20 cellular contexts compared by ENCODE assay signal in the genomic region with DNA sequence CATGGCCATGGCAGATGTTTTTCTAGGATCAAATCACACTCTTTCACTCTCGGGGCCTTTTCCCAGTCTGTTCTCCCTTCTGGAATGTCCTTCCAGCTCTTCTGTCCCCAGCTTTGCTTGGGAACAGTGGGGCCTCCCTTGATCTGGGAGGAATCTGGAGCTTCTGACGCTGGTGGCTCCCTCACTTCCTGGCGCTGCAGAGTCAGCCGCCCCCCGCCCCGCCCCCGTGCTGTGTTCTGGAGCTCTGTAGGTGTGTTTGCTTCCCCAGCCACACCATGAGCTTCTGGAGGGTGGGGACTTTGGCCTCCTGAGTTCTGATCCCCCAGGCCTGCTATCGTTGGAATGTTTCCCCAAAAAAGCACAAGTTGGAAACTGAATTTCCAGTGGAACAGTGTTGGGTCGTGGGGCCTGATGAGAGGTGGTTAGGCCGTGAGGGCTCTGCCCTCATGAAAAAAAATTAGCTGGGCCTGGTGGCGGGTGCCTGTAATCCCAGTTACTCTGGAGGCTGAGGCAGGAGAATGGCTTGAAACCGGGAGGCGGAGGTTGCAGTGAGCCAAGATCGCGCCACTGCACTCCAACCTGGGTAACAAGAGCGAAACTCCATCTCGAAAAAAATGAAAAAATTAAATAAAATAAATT. TPM values are rescaled to one million over a fixed set of nuclear protein-coding genes. Genes with fewer than 3 reads are reported as not detected.
DNase-seq lines count a peak whose midpoint lies in the region; ATAC-seq lines count a peak whose summit lies in the region.
"Had no signal": no experiment of that assay in that cellular context is flagged by ENCODE, and none has a peak within 500 bp of the region (broad histone marks: within the 10 kb centered on the region; RNA-seq: fewer than 3 reads in every experiment).

No MANE protein-coding gene starts in this region.

- peaks cover 0 to 6% (median 0%) of the 10 kb centered on the region in 5 donors for H3K27me3 Mint-ChIP-seq in naive thymus-derived CD4-positive, alpha-beta T cell
- H3K27me3 Mint-ChIP-seq: naive B cell had no signal

- WGBS in mesendoderm (ENCODE audit: extremely low coverage, insufficient coverage, low lambda C conversion rate) = no CpG with 5 or more reads among the region's 17 CpGs

- H3K4me2 ChIP-seq in mesendoderm (ENCODE audit: low read length) = no peak overlapping the region

- H2BK5ac ChIP-seq in mesendoderm (ENCODE audit: low read length) = peak overlapping the region; percentile 98

- no peaks in the 10 kb centered on the region for H3K79me1 ChIP-seq in mesendoderm (ENCODE audit: low read length)

- H3K9ac ChIP-seq in HUES48 (ENCODE audit: low read depth, low read length) (peak overlapping the region; percentile 44; the same call in 1 of the 2 replicates), mesendoderm (ENCODE audit: low read length) (peak overlapping the region; percentile 57)

- DNase-seq in 8988T = peak; percentile 5
- DNase-seq in dermis blood vessel endothelial cell = peak; percentile 15
- peak; percentile 94 for DNase-seq in mesendoderm
- no peak for DNase-seq in naive thymus-derived CD4-positive, alpha-beta T cell
- DNase-seq in NCI-H2107 (lab: John Stamatoyannopoulos, UW) = no peak
- DNase-seq: ACHN, activated gamma-delta T cell treated with Interleukin-2 at 50 U/mL for 16 hours, activated T-cell treated with anti-CD3 and anti-CD28 coated beads for 4 hours, amniotic stem cell, C1 segment of cervical spinal cord, lower lobe of right lung, naive B cell, NCI-H1105, NCI-H526 treated with DMSO at 0.1 percent for 48 hours, SIG-M5 had no signal

- H3K4me1 ChIP-seq in HUES48 (ENCODE audit: control insufficient read depth, insufficient read depth, low read length) = peaks cover 11% of the 10 kb centered on the region
- peaks cover 8% of the 10 kb centered on the region for H3K4me1 ChIP-seq in mesendoderm (ENCODE audit: control insufficient read depth, low read depth, low read length)
- H3K4me1 ChIP-seq in naive thymus-derived CD4-positive, alpha-beta T cell (ENCODE audit: control insufficient read depth in 2 of 2, insufficient read depth in 2 of 2, low read length in 2 of 2) = no peaks in the 10 kb centered on the region
- H3K4me1 ChIP-seq: lower lobe of right lung had no signal

- H2BK120ac ChIP-seq in mesendoderm (ENCODE audit: low read depth, low read length) = peak overlapping the region; percentile 19

- POLR2A ChIA-PET in naive thymus-derived CD4-positive, alpha-beta T cell (lab: Charles Lee) = no interaction called here

- H4K8ac ChIP-seq in mesendoderm (ENCODE audit: low read depth, low read length) = no peak overlapping the region

- H3K79me2 ChIP-seq in mesendoderm (ENCODE audit: control insufficient read depth, insufficient read depth, low read length) = no peaks in the 10 kb centered on the region

- H3K4me3 Mint-ChIP-seq in naive thymus-derived CD4-positive, alpha-beta T cell = no peak overlapping the region
- H3K4me3 Mint-ChIP-seq: T-helper 1 cell treated with Interleukin-12 subunit alpha and Interleukin-12 subunit beta and Interleukin-4 antibody, amounts not matched to agents 30 μg/mL and 1 μg/mL, for 36 hours had no signal

- peaks cover 0 to 11% (median 5%) of the 10 kb centered on the region in 7 donors for H3K4me1 Mint-ChIP-seq in naive thymus-derived CD4-positive, alpha-beta T cell

- no peaks in the 10 kb centered on the region for H3K9me3 Mint-ChIP-seq in naive thymus-derived CD4-positive, alpha-beta T cell
- H3K9me3 Mint-ChIP-seq: naive B cell; T-helper 1 cell treated with Interleukin-12 subunit alpha and Interleukin-12 subunit beta and Interleukin-4 antibody, amounts not matched to agents 30 μg/mL and 1 μg/mL, for 36 hours had no signal

- no peaks in the 10 kb centered on the region for H3K27me3 ChIP-seq in HUES48 (ENCODE audit: control insufficient read depth, insufficient read depth, low read length)
- H3K27me3 ChIP-seq in mesendoderm (ENCODE audit: insufficient read depth, low read length, poor library complexity) = no peaks in the 10 kb centered on the region
- H3K27me3 ChIP-seq in naive thymus-derived CD4-positive, alpha-beta T cell (ENCODE audit: control insufficient read depth in 2 of 2, insufficient read depth in 2 of 2, low read length in 2 of 2) = no peaks in the 10 kb centered on the region

- ATAC-seq in naive thymus-derived CD4-positive, alpha-beta T cell = no peak
- ATAC-seq in HG03097 (IDR thresholded peaks at IDR 0.05; ENCODE audit: low FRiP score, unreplicated experiment) (no peak), GM21381 (IDR thresholded peaks at IDR 0.05; ENCODE audit: unreplicated experiment) (no peak)
- ATAC-seq: lower lobe of right lung had no signal

- peak overlapping the region; percentile 59 for H2AK5ac ChIP-seq in mesendoderm (ENCODE audit: low read length)

- H3K27ac Mint-ChIP-seq in naive thymus-derived CD4-positive, alpha-beta T cell = peak overlapping the region in 2 of 9 donors; percentile 54 to 73
- H3K27ac Mint-ChIP-seq: T-helper 1 cell treated with Interleukin-12 subunit alpha and Interleukin-12 subunit beta and Interleukin-4 antibody, amounts not matched to agents 30 μg/mL and 1 μg/mL, for 36 hours had no signal

- H3K56ac ChIP-seq in mesendoderm (ENCODE audit: low read length) = peak overlapping the region; percentile 89

- no peak overlapping the region for H3K4ac ChIP-seq in mesendoderm (ENCODE audit: low read depth, low read length)

- H3K9me3 ChIP-seq in HUES48 (ENCODE audit: control insufficient read depth, insufficient read depth, low read length) = no peaks in the 10 kb centered on the region
- no peaks in the 10 kb centered on the region for H3K9me3 ChIP-seq in naive thymus-derived CD4-positive, alpha-beta T cell (ENCODE audit: control insufficient read depth in 2 of 3, low read length in 3 of 3)
- H3K9me3 ChIP-seq: esophagus muscularis mucosa, lower lobe of right lung had no signal

- H3K18ac ChIP-seq in mesendoderm (ENCODE audit: low read length) = peak overlapping the region; percentile 52

- H3K36me3 ChIP-seq in HUES48 (ENCODE audit: control insufficient read depth, insufficient read depth, low read length) (no peaks in the 10 kb centered on the region), mesendoderm (ENCODE audit: control insufficient read depth, insufficient read depth, low read length) (no peaks in the 10 kb centered on the region)
- H3K36me3 ChIP-seq in naive thymus-derived CD4-positive, alpha-beta T cell (ENCODE audit: control insufficient read depth in 2 of 3, insufficient read depth in 3 of 3, low read length in 3 of 3) = no peaks in the 10 kb centered on the region
- H3K36me3 ChIP-seq: esophagus muscularis mucosa, lower lobe of right lung had no signal

- no peak overlapping the region for H2BK15ac ChIP-seq in mesendoderm (replicated peaks; ENCODE audit: low read depth)

- CTCF ChIA-PET in naive thymus-derived CD4-positive, alpha-beta T cell (lab: Charles Lee) = no interaction called here

- H3K4me3 ChIP-seq in HUES48 (ENCODE audit: low read depth, low read length) (no peak overlapping the region), mesendoderm (ENCODE audit: low read length) (no peak overlapping the region)
- no peak overlapping the region for H3K4me3 ChIP-seq in naive thymus-derived CD4-positive, alpha-beta T cell (ENCODE audit: low read length)
- H3K4me3 ChIP-seq: esophagus muscularis mucosa, lower lobe of right lung had no signal

- H3K27ac ChIP-seq in HUES48 (ENCODE audit: low read depth, low read length) = peak overlapping the region; percentile 76
- peak overlapping the region; percentile 81 for H3K27ac ChIP-seq in mesendoderm (ENCODE audit: low read depth, low read length)
- H3K27ac ChIP-seq in naive thymus-derived CD4-positive, alpha-beta T cell (ENCODE audit: low read depth, low read length) = no peak overlapping the region
- H3K27ac ChIP-seq: esophagus muscularis mucosa, lower lobe of right lung had no signal

- no peaks in the 10 kb centered on the region for H3K36me3 Mint-ChIP-seq in naive thymus-derived CD4-positive, alpha-beta T cell
- H3K36me3 Mint-ChIP-seq: naive B cell had no signal

- intact Hi-C loops in naive thymus-derived CD4-positive, alpha-beta T cell (cut with micrococcal nuclease) = no loop called here

- H4K5ac ChIP-seq in mesendoderm (ENCODE audit: low read length) = no peak overlapping the region

- H3K23ac ChIP-seq in mesendoderm (ENCODE audit: low read length) = no peak overlapping the region

RNA-seq across cellular contexts. Expression of a gene that starts 17.5 kb away (rescaled TPM):
- total RNA-seq in dermis blood vessel endothelial cell = 14.0 and 24.6 TPM in 2 replicates
- polyA plus RNA-seq in mesendoderm (2013, experiment 1 of 2) = 13.9 TPM
- 14.4 TPM for polyA plus RNA-seq in mesendoderm (2013, experiment 2 of 2)
- total RNA-seq in naive thymus-derived CD4-positive, alpha-beta T cell = 10 to 100 TPM; 19.0 to 34.4 (median 23.7) TPM
- 1 to 10 TPM in 1 of 2 donors, under 1 TPM in 1; 0.63 to 1.2 TPM for polyA plus RNA-seq in naive thymus-derived CD4-positive, alpha-beta T cell

Comparison
In these comparisons a context has a peak if more than half of its experiments do, and no peak if none do; other contexts are left out.
1. DNase-seq: peak in 8988T (single experiment), dermis blood vessel endothelial cell (single experiment) and mesendoderm (single experiment); none in naive thymus-derived CD4-positive, alpha-beta T cell (0 of 9) and NCI-H2107 (single experiment).